ENCODE assay signal across 9 cellular contexts in the genomic region with DNA sequence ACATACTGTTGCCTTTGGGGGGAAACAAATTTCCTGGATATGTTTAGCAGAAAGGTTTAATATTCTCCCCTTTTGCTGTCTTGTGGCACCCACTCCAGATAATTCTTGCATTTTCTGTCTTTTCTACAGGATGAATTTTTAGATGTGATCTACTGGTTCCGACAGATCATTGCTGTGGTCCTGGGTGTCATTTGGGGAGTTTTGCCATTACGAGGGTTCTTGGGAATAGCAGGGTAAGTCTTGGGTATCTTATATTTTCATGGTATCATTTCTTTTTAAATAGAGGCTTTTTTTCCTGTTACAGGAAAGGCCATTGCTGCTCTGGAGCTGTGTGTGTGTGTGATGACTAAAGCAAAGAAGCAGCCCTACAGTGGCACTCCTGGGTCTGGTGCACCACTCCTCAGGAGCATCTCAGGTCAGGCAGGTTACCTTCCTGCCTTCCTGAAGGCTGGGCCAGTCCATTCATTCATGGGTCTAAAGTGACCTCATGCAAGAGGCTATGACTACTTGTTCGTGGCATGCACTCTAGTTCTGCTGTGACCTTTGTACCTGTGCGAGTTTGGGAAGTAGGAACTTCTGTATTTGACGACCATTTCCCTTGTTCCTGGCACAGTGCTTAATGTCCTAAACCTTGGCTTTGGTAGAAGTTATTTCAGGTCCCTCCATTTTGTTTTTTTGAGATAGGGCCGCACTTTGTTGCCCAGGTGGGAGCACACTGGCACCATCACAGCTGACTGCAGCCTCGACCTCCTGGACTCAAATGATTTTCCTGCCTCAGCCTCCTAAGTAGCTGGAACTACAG. TPM values are rescaled to one million over a fixed set of nuclear protein-coding genes. Genes with fewer than 3 reads are reported as not detected.
DNase-seq lines count a peak whose midpoint lies in the region; ATAC-seq and TF ChIP-seq lines count a peak whose summit lies in the region.
"Had no signal": no experiment of that assay in that cellular context is flagged by ENCODE, and none has a peak within 500 bp of the region (broad histone marks: within the 10 kb centered on the region; RNA-seq: fewer than 3 reads in every experiment).

No MANE protein-coding gene starts in this region.

- peak; percentile 78 to 91 for DNase-seq in Caco-2
- DNase-seq in nephron progenitor cell: no peak
- no peak for DNase-seq in NCI-H526 treated with DMSO at 0.1 percent for 48 hours (lab: John Stamatoyannopoulos, UW)
- DNase-seq in BE2C: no peak
- DNase-seq: NCI-H446 treated with DMSO at 0.1 percent for 48 hours had no signal

- peak overlapping the region; percentile 91 for H3K4me3 Mint-ChIP-seq in Caco-2 (ENCODE audit: unreplicated experiment)
- H3K4me3 Mint-ChIP-seq in brain: peak overlapping the region; percentile 96 to 99 (median 98)
- H3K4me3 Mint-ChIP-seq in nephron progenitor cell: peak overlapping the region; percentile 59

- H3K4me3 ChIP-seq in Caco-2 (ENCODE audit: low read depth, low read length) (no peak overlapping the region), BE2C (ENCODE audit: low read depth, low read length) (no peak overlapping the region)

- H3K4me1 ChIP-seq in Caco-2: peaks cover 19% of the 10 kb centered on the region
- H3K4me1 ChIP-seq in BE2C: no peaks in the 10 kb centered on the region

- TF ChIP-seq CTCF in Caco-2 (IDR thresholded peaks at IDR 0.05; ENCODE audit: insufficient read depth in 1 of 2, low read depth in 1 of 2, low read length in 1 of 2, severe bottlenecking in 1 of 2, unreplicated experiment in 1 of 2) (no peak), brain (conservative IDR thresholded peaks at IDR 0.05) (no peak), nephron progenitor cell (IDR thresholded peaks at IDR 0.05) (no peak), BE2C (IDR thresholded peaks at IDR 0.05; ENCODE audit: low read depth, low read length) (no peak)

- CTCF ChIA-PET in Caco-2 (lab: Charles Lee): no interaction called here

- peaks cover 17% of the 10 kb centered on the region for H3K4me1 Mint-ChIP-seq in Caco-2 (ENCODE audit: low read depth, unreplicated experiment)
- peaks cover 29% of the 10 kb centered on the region for H3K4me1 Mint-ChIP-seq in brain
- H3K4me1 Mint-ChIP-seq in nephron progenitor cell: peaks cover 20% of the 10 kb centered on the region

- peak overlapping the region; percentile 85 for H3K27ac ChIP-seq in KOPT-K1 (ENCODE audit: low read depth, low read length, poor library complexity, severe bottlenecking)

- H3K27ac Mint-ChIP-seq in Caco-2 (ENCODE audit: unreplicated experiment) (peak overlapping the region; percentile 97), brain (peak overlapping the region in 2 of 5 experiments; percentile 52 to 95), nephron progenitor cell (peak overlapping the region; percentile 84)

- peaks cover 82% of the 10 kb centered on the region for H3K36me3 Mint-ChIP-seq in Caco-2 (ENCODE audit: insufficient read depth, unreplicated experiment)
- peaks cover 43% of the 10 kb centered on the region for H3K36me3 Mint-ChIP-seq in brain
- H3K36me3 Mint-ChIP-seq in nephron progenitor cell (ENCODE audit: low read depth): peaks cover 37% of the 10 kb centered on the region

- no TSS peak for BruUV-seq in Caco-2 (replicated peaks; lab: Mats Ljungman, UMichigan)

- intact Hi-C loops in Caco-2 (cut with micrococcal nuclease; ENCODE audit: unreplicated experiment): no loop called here

- H3K36me3 ChIP-seq in Caco-2 (ENCODE audit: control insufficient read depth, insufficient read depth, low read length) (peaks cover 8% of the 10 kb centered on the region), KOPT-K1 (ENCODE audit: insufficient read depth, low read length) (peaks cover 56% of the 10 kb centered on the region), BE2C (peaks cover 43% of the 10 kb centered on the region)

- no peaks in the 10 kb centered on the region for H3K9me3 ChIP-seq in Caco-2
- H3K9me3 ChIP-seq in KOPT-K1 (ENCODE audit: insufficient read depth, low read length, poor library complexity, severe bottlenecking): no peaks in the 10 kb centered on the region
- no peaks in the 10 kb centered on the region for H3K9me3 ChIP-seq in BE2C

- POLR2A ChIA-PET in Caco-2 (lab: Charles Lee): interaction anchor here (0.5 to 0.6 kb wide), 2 partner anchors 35 to 137 kb away, joined by 3 to 6 read pairs; no protein-coding TSS in a partner anchor

- ATAC-seq in GM19452 (IDR thresholded peaks at IDR 0.05; ENCODE audit: unreplicated experiment) (no peak), HG02759 (IDR thresholded peaks at IDR 0.05; ENCODE audit: unreplicated experiment) (no peak)

- H3K27me3 Mint-ChIP-seq in Caco-2 (ENCODE audit: insufficient read depth, unreplicated experiment) (no peaks in the 10 kb centered on the region), brain (peaks cover 13% of the 10 kb centered on the region), nephron progenitor cell (ENCODE audit: low read depth, poor library complexity) (peaks cover 12% of the 10 kb centered on the region)

- H3K9me3 Mint-ChIP-seq in Caco-2 (ENCODE audit: unreplicated experiment): no peaks in the 10 kb centered on the region
- no peaks in the 10 kb centered on the region for H3K9me3 Mint-ChIP-seq in brain
- no peaks in the 10 kb centered on the region for H3K9me3 Mint-ChIP-seq in nephron progenitor cell

- H3K27me3 ChIP-seq in Caco-2 (replicated peaks; ENCODE audit: control insufficient read depth, insufficient read depth, low read length) (no peaks in the 10 kb centered on the region), BE2C (no peaks in the 10 kb centered on the region)

RNA-seq across cellular contexts. Expression of a gene that starts 2.2 kb away (rescaled TPM):
- 279 and 282 TPM in 2 replicates for total RNA-seq in Caco-2 (2022)
- 119 TPM for polyA plus RNA-seq in brain (ENCODE audit: insufficient read depth, low read depth, low replicate concordance)
- 259 TPM for polyA plus RNA-seq in BE2C (2012; ENCODE audit: insufficient read depth, insufficient read length, low read depth)

RNA-seq across cellular contexts. Expression of a gene that starts 34.4 kb away (rescaled TPM):
- total RNA-seq in Caco-2 (2022): 58.4 and 60.6 TPM in 2 replicates
- 1.9 TPM for polyA plus RNA-seq in brain (ENCODE audit: insufficient read depth, low read depth, low replicate concordance)
- polyA plus RNA-seq in BE2C (2012; ENCODE audit: insufficient read depth, insufficient read length, low read depth): 6.2 TPM

RNA-seq across cellular contexts. Expression of a gene that starts 38.2 kb away (rescaled TPM):
- total RNA-seq in Caco-2 (2022): 0.19 and 0.20 TPM in 2 replicates
- polyA plus RNA-seq in brain (ENCODE audit: insufficient read depth, low read depth, low replicate concordance): 0.49 TPM
- 0.20 TPM for polyA plus RNA-seq in BE2C (2012; ENCODE audit: insufficient read depth, insufficient read length, low read depth)

Comparison
In these comparisons a context has a peak if more than half of its experiments do, and no peak if none do; other contexts are left out.
1. DNase-seq: peak in Caco-2 (2 of 2); none in nephron progenitor cell (single experiment), NCI-H526 treated with DMSO at 0.1 percent for 48 hours (single experiment) and BE2C (single experiment).
2. Peak in every context shown above with its lines, with median percentiles within 50 percentile points of each other: H3K4me3 Mint-ChIP-seq.